Comparison of ENCODE assay signal across 7 cellular contexts in the genomic region with DNA sequence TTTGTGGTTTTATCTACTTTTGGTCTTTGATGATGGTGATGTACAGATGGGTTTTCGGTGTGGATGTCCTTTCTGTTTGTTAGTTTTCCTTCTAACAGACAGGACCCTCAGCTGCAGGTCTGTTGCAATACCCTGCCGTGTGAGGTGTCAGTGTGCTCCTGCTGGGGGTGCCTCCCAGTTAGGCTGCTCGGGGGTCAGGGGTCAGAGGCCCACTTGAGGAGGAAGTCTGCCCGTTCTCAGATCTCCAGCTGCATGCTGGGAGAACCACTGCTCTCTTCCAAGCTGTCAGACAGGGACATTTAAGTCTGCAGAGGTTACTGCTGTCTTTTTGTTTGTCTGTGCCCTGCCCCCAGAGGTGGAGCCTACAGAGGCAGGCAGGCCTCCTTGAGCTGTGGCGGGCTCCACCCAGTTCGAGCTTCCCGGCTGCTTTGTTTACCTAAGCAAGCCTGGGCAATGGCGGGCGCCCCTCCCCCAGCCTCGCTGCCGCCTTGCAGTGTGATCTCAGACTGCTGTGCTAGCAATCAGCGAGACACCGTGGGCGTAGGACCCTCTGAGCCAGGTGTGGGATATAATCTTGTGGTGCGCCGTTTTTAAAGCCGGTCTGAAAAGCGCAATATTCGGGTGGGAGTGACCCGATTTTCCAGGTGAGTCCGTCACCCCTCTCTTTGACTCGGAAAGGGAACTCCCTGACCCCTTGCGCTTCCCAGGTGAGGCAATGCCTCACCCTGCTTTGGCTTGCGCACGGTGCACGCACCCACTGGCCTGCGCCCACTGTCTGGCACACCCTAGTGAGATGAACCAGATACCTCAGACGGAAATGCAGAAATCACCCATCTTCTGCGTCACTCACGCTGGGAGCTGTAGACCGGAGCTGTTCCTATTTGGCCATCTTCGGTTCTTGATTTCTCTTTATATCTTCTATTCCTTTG.
DNase-seq lines count a peak whose midpoint lies in the region; ATAC-seq and TF ChIP-seq lines count a peak whose summit lies in the region.
"Not testable (repeated sequence)": the region's sequence is repeated elsewhere in the genome, so short reads cannot be mapped to it uniquely, and the experiment has no call there.

No MANE protein-coding gene starts in this region.

- not testable (repeated sequence) for H3K9me3 ChIP-seq in HUES6 (ENCODE audit: control insufficient read depth, insufficient read depth, low read depth, low read length); NT2/D1 (ENCODE audit: insufficient read depth, low read length); iPS-15b (ENCODE audit: control insufficient read depth, insufficient read depth, low read length)

- not testable (repeated sequence) for H3K36me3 ChIP-seq in HUES6 (ENCODE audit: control insufficient read depth, insufficient read depth, low read length); NT2/D1 (ENCODE audit: insufficient read depth, insufficient read length, low read length); iPS-15b (ENCODE audit: control insufficient read depth, insufficient read depth, low read length)

- H3K27ac ChIP-seq in HUES6 (ENCODE audit: low read depth, low read length): peak overlapping the region; percentile 59; the same call in 1 of the 2 replicates

- POLR2A ChIA-PET in WTC11 (lab: Charles Lee): not testable (repeated sequence)

- H3K4me3 Mint-ChIP-seq in WTC11 (peak overlapping the region; percentile 93), nephron progenitor cell (peak overlapping the region; percentile 72)

- not testable (repeated sequence) for H3K9me3 Mint-ChIP-seq in WTC11
- peaks cover 38% of the 10 kb centered on the region for H3K9me3 Mint-ChIP-seq in nephron progenitor cell

- not testable (repeated sequence) for TF ChIP-seq CTCF in WTC11 (IDR thresholded peaks at IDR 0.05); nephron progenitor cell (IDR thresholded peaks at IDR 0.05)

- peak; percentile 28 for DNase-seq in DMS53 treated with DMSO at 0.1 percent for 48 hours (lab: John Stamatoyannopoulos, UW; ENCODE audit: unreplicated experiment)
- peak; percentile 15 for DNase-seq in NCI-H2196 (lab: John Stamatoyannopoulos, UW; ENCODE audit: unreplicated experiment)
- not testable (repeated sequence) for DNase-seq in NT2/D1 (ENCODE audit: low read depth, low spot score); WTC11 (ENCODE audit: low spot score)
- peak; percentile 10 for DNase-seq in nephron progenitor cell

- H3K27ac Mint-ChIP-seq in WTC11 (peak overlapping the region; percentile 98), nephron progenitor cell (peak overlapping the region; percentile 89)

- H3K9ac ChIP-seq in HUES6 (ENCODE audit: low read length) (peak overlapping the region; percentile 70), NT2/D1 (ENCODE audit: insufficient read length, low read depth) (peak overlapping the region; percentile 46)
- H3K9ac ChIP-seq in iPS-15b (ENCODE audit: low read depth, low read length): not testable (repeated sequence)

- H3K27me3 Mint-ChIP-seq in WTC11 (ENCODE audit: low read depth); nephron progenitor cell (ENCODE audit: low read depth, poor library complexity): not testable (repeated sequence)

- not testable (repeated sequence) for H3K4me1 ChIP-seq in HUES6 (ENCODE audit: control insufficient read depth, insufficient read depth, low read length); NT2/D1 (ENCODE audit: insufficient read depth, insufficient read length); iPS-15b (ENCODE audit: control insufficient read depth, insufficient read depth, low read length)

- not testable (repeated sequence) for ATAC-seq in WTC11

- CTCF ChIA-PET in WTC11 (lab: Charles Lee): not testable (repeated sequence)

- not testable (repeated sequence) for H3K27me3 ChIP-seq in HUES6 (ENCODE audit: control insufficient read depth, insufficient read depth, low read length); NT2/D1 (ENCODE audit: insufficient read depth, insufficient read length); iPS-15b (ENCODE audit: control insufficient read depth, insufficient read depth, low read length)

- peaks cover 23% of the 10 kb centered on the region for H3K4me1 Mint-ChIP-seq in WTC11
- H3K4me1 Mint-ChIP-seq in nephron progenitor cell: not testable (repeated sequence)

- H3K4me3 ChIP-seq in HUES6 (ENCODE audit: low read depth, low read length) (peak overlapping the region; percentile 61), NT2/D1 (ENCODE audit: insufficient read length, low read depth) (peak overlapping the region; percentile 48), iPS-15b (ENCODE audit: low read depth, low read length) (peak overlapping the region; percentile 48)

- not testable (repeated sequence) for H3K36me3 Mint-ChIP-seq in WTC11; nephron progenitor cell (ENCODE audit: low read depth)

TF ChIP-seq in WTC11, 78 proteins besides CTCF, POLR2A, EP300 and RAD21:
- TF ChIP-seq, protein P1, sequence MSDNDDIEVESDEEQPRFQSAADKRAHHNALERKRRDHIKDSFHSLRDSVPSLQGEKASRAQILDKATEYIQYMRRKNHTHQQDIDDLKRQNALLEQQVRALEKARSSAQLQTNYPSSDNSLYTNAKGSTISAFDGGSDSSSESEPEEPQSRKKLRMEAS (CRISPR knock-in tag; IDR thresholded peaks at IDR 0.05): 0 out of 2 replicates have a peak, but pooled peaks have one; percentile 35
- TF ChIP-seq ZBTB21 (CRISPR knock-in tag; IDR thresholded peaks at IDR 0.05; ENCODE audit: borderline replicate concordance) (0 out of 2 replicates have a peak, but pooled peaks have one; percentile 24), FOXK1 (CRISPR knock-in tag; IDR thresholded peaks at IDR 0.05) (peak; percentile 66; the same call in 1 of the 2 replicates)
